ENCODE assay signal across 9 cellular contexts in genomic region chr4:6221851-6222760, GRCh38. TPM values are rescaled to one million over a fixed set of nuclear protein-coding genes. Genes with fewer than 3 reads are reported as not detected.
DNase-seq lines count a peak whose midpoint lies in the region; ATAC-seq, FAIRE-seq and TF ChIP-seq lines count a peak whose summit lies in the region.
"Had no signal": no experiment of that assay in that cellular context is flagged by ENCODE, and none has a peak within 500 bp of the region (broad histone marks: within the 10 kb centered on the region; RNA-seq: fewer than 3 reads in every experiment).

No MANE protein-coding gene starts in this region.

- H3K9me3 ChIP-seq in HepG2 (ENCODE audit: low read length): no peaks in the 10 kb centered on the region
- peaks cover 4% of the 10 kb centered on the region for H3K9me3 ChIP-seq in thoracic aorta

- no peaks in the 10 kb centered on the region for H3K79me2 ChIP-seq in HepG2 (ENCODE audit: insufficient read depth, low read length)

- TF ChIP-seq CTCF in HepG2 (CRISPR knock-in tag; IDR thresholded peaks at IDR 0.05) (no peak), thoracic aorta (IDR thresholded peaks at IDR 0.05) (no peak)

- H4K20me1 ChIP-seq in HepG2 (ENCODE audit: insufficient read depth, low read length): no peaks in the 10 kb centered on the region

- no peak for TF ChIP-seq POLR2A in HepG2 (IDR thresholded peaks at IDR 0.05; ENCODE audit: insufficient read depth in 1 of 2, low read depth in 2 of 2, low read length in 2 of 2)

- peak; percentile 80 for ATAC-seq in central memory CD8-positive, alpha-beta T cell (replicated peaks; ENCODE audit: extremely low read depth, poor library complexity, severe bottlenecking)
- no peak for ATAC-seq in HepG2
- ATAC-seq in thoracic aorta (ENCODE audit: insufficient number of reproducible peaks, low FRiP score, low read depth): no peak
- ATAC-seq in HG02588 (IDR thresholded peaks at IDR 0.05; ENCODE audit: unreplicated experiment): no peak
- ATAC-seq in GM21526 (IDR thresholded peaks at IDR 0.05; ENCODE audit: low FRiP score, unreplicated experiment): no peak
- ATAC-seq in GM19351 (IDR thresholded peaks at IDR 0.05; ENCODE audit: unreplicated experiment): no peak

- no peak overlapping the region for H3K4me2 ChIP-seq in HepG2 (ENCODE audit: low read depth, low read length)

- intact Hi-C loops in HepG2 (cut with micrococcal nuclease; ENCODE audit: unreplicated experiment): no loop called here

- H3K4me3 Mint-ChIP-seq in central memory CD8-positive, alpha-beta T cell: peak overlapping the region; percentile 53

- no peak for TF ChIP-seq RAD21 in HepG2 (CRISPR knock-in tag; IDR thresholded peaks at IDR 0.05)

- DNase-seq in Ammon's horn (ENCODE audit: low spot score) (peak; percentile 87), NCI-H1092 treated with DMSO at 0.1 percent for 48 hours (lab: John Stamatoyannopoulos, UW) (peak; percentile 58), HepG2 (ENCODE audit: low spot score) (no peak), thoracic aorta (ENCODE audit: low spot score) (no peak)
- DNase-seq in central memory CD8-positive, alpha-beta T cell (ENCODE audit: low spot score in 2 of 2): peak in 1 of 2 donors; percentile 30

- no peak for FAIRE-seq in HepG2 (lab: Jason Lieb, UNC)
- FAIRE-seq: TTC549 had no signal

- 47% methylated on average over 21 of the region's 84 CpGs for WGBS in HepG2 (ENCODE audit: low lambda C conversion rate)

- H2AFZ ChIP-seq in HepG2 (ENCODE audit: low read length): no peak overlapping the region

- no peak overlapping the region for H3K9ac ChIP-seq in HepG2 (ENCODE audit: insufficient read depth, low read depth, low read length)

- no peaks in the 10 kb centered on the region for H3K4me1 Mint-ChIP-seq in central memory CD8-positive, alpha-beta T cell

- H3K36me3 Mint-ChIP-seq in central memory CD8-positive, alpha-beta T cell (ENCODE audit: insufficient read depth): peaks cover 1% of the 10 kb centered on the region

- TF ChIP-seq EP300 in HepG2 (IDR thresholded peaks at IDR 0.05; ENCODE audit: low read depth in 2 of 2, low read length in 2 of 2): no peak
- TF ChIP-seq EP300 in HepG2 (CRISPR knock-in tag; IDR thresholded peaks at IDR 0.05; ENCODE audit: borderline replicate concordance): no peak

- H3K9me3 Mint-ChIP-seq in central memory CD8-positive, alpha-beta T cell: no peaks in the 10 kb centered on the region

- no peaks in the 10 kb centered on the region for H3K4me1 ChIP-seq in HepG2 (ENCODE audit: insufficient read depth, low read length)
- H3K4me1 ChIP-seq in thoracic aorta (ENCODE audit: control insufficient read depth in 1 of 2, low read depth in 2 of 2): no peaks in the 10 kb centered on the region

- H3K4me3 ChIP-seq in HepG2 (replicated peaks in 1 of 3; ENCODE audit: insufficient read depth in 1 of 3, low read depth in 2 of 3, low read length in 3 of 3): no peak overlapping the region
- peak overlapping the region; percentile 33 for H3K4me3 ChIP-seq in thoracic aorta

- H3K27ac ChIP-seq in HepG2 (ENCODE audit: extremely low read length, insufficient read depth, low read length) (no peak overlapping the region), thoracic aorta (no peak overlapping the region)

- CTCF ChIA-PET in HepG2 (lab: Yijun Ruan, JAX; ENCODE audit: low intra/inter-chr PET ratio, low total read pairs): no interaction called here

- H3K36me3 ChIP-seq in HepG2 (replicated peaks in 1 of 2; ENCODE audit: control insufficient read depth in 1 of 2, insufficient read depth in 2 of 2, low read length in 2 of 2) (no peaks in the 10 kb centered on the region), thoracic aorta (no peaks in the 10 kb centered on the region)

- H3K27me3 Mint-ChIP-seq in central memory CD8-positive, alpha-beta T cell: peaks cover 14% of the 10 kb centered on the region

- no TSS peak for BruUV-seq in HepG2 (replicated peaks; lab: Mats Ljungman, UMichigan)

- H3K27ac Mint-ChIP-seq in central memory CD8-positive, alpha-beta T cell (ENCODE audit: low read depth): no peak overlapping the region

- POLR2A ChIA-PET in HepG2 (lab: Yijun Ruan, JAX): no interaction called here

- H3K27me3 ChIP-seq in HepG2 (ENCODE audit: control insufficient read depth in 1 of 2, insufficient read depth in 2 of 2, low read length in 2 of 2) (0 out of 5 replicates have a peak, but pooled peaks cover under 1 to 3% of the 10 kb centered on the region in 2 experiments), thoracic aorta (replicated peaks; ENCODE audit: insufficient read depth) (peaks cover 9% of the 10 kb centered on the region)

- in situ Hi-C loops in HepG2 (cut with HindIII; ENCODE audit: extremely low pct_ligation_motif_present, low pct_unique_long_range_greater_than_20kb): no loop called here

RNA-seq across cellular contexts. Expression of gene JAKMIP1, which starts 21.8 kb away (rescaled TPM):
- not detected in 2 replicates for total RNA-seq in HepG2 (2016; rRNA removed; fragmentation: Illumina TruSeq; extraction: Trizol)
- total RNA-seq in HepG2 (2016; cell fraction: cytosol; rRNA removed; fragmentation: Illumina TruSeq; extraction: Trizol; ENCODE audit: low read depth): not detected in 2 replicates
- not detected in 2 replicates for total RNA-seq in HepG2 (2016; cell fraction: insoluble cytoplasmic fraction; rRNA removed; fragmentation: Illumina TruSeq; extraction: Trizol)
- total RNA-seq in HepG2 (2016; cell fraction: membrane; rRNA removed; fragmentation: Illumina TruSeq; extraction: Trizol): not detected in 2 replicates
- not detected in 2 replicates for total RNA-seq in HepG2 (2016; cell fraction: nucleus; rRNA removed; fragmentation: Illumina TruSeq; extraction: Trizol)
- not detected in 2 replicates for polyA plus RNA-seq in HepG2 (2011; rRNA removed)
- polyA plus RNA-seq in HepG2 (2011; cell fraction: cytosol; rRNA removed): not detected in 2 replicates
- polyA plus RNA-seq in HepG2 (2011; cell fraction: nucleus; rRNA removed): not detected in 2 replicates
- not detected in 2 replicates for polyA plus RNA-seq in HepG2 (2012)
- polyA plus RNA-seq in HepG2 (2016; cell fraction: cytosol; fragmentation: Illumina TruSeq; extraction: Trizol; ENCODE audit: low read depth): not detected in 2 replicates
- polyA plus RNA-seq in HepG2 (2016; cell fraction: insoluble cytoplasmic fraction; fragmentation: Illumina TruSeq; extraction: Trizol; ENCODE audit: low read depth): not detected in 2 replicates
- not detected in 2 replicates for polyA plus RNA-seq in HepG2 (2016; cell fraction: membrane; fragmentation: Illumina TruSeq; extraction: Trizol; ENCODE audit: low read depth)
- not detected in 2 replicates for polyA plus RNA-seq in HepG2 (2016; cell fraction: nucleus; fragmentation: Illumina TruSeq; extraction: Trizol; ENCODE audit: insufficient read depth, low read depth)
- not detected in 2 replicates for polyA minus RNA-seq in HepG2 (2011; rRNA and poly(A)+ RNA removed; ENCODE audit: low replicate concordance)
- polyA minus RNA-seq in HepG2 (2011; cell fraction: cytosol; rRNA and poly(A)+ RNA removed): not detected in 2 replicates
- polyA minus RNA-seq in HepG2 (2011; cell fraction: nucleus; rRNA and poly(A)+ RNA removed): not detected in 2 replicates
- total RNA-seq in thoracic aorta: under 1 TPM; 0.28 to 0.81 TPM

RNA-seq across cellular contexts. Expression of gene WFS1, which starts 47.5 kb away (rescaled TPM):
- total RNA-seq in HepG2 (2016; rRNA removed; fragmentation: Illumina TruSeq; extraction: Trizol) (19.8 and 39.1 TPM in 2 replicates), thoracic aorta (100 to 1,000 TPM in 1 of 2 donors, 10 to 100 TPM in 1; 77.9 to 131 TPM)
- 3.7 and 4.2 TPM in 2 replicates for total RNA-seq in HepG2 (2016; cell fraction: cytosol; rRNA removed; fragmentation: Illumina TruSeq; extraction: Trizol; ENCODE audit: low read depth)
- total RNA-seq in HepG2 (2016; cell fraction: insoluble cytoplasmic fraction; rRNA removed; fragmentation: Illumina TruSeq; extraction: Trizol): 18.3 and 41.8 TPM in 2 replicates
- 10.5 and 10.8 TPM in 2 replicates for total RNA-seq in HepG2 (2016; cell fraction: membrane; rRNA removed; fragmentation: Illumina TruSeq; extraction: Trizol)
- 47.7 and 59.7 TPM in 2 replicates for total RNA-seq in HepG2 (2016; cell fraction: nucleus; rRNA removed; fragmentation: Illumina TruSeq; extraction: Trizol)
- 42.2 and 49.6 TPM in 2 replicates for polyA plus RNA-seq in HepG2 (2011; rRNA removed)
- polyA plus RNA-seq in HepG2 (2011; cell fraction: cytosol; rRNA removed): 23.5 and 32.3 TPM in 2 replicates
- 121 and 179 TPM in 2 replicates for polyA plus RNA-seq in HepG2 (2011; cell fraction: nucleus; rRNA removed)
- polyA plus RNA-seq in HepG2 (2012): 24.0 and 38.1 TPM in 2 replicates
- polyA plus RNA-seq in HepG2 (2016; cell fraction: cytosol; fragmentation: Illumina TruSeq; extraction: Trizol; ENCODE audit: low read depth): 3.2 and 3.4 TPM in 2 replicates
- polyA plus RNA-seq in HepG2 (2016; cell fraction: insoluble cytoplasmic fraction; fragmentation: Illumina TruSeq; extraction: Trizol; ENCODE audit: low read depth): 16.0 and 21.6 TPM in 2 replicates
- 4.5 and 5.6 TPM in 2 replicates for polyA plus RNA-seq in HepG2 (2016; cell fraction: membrane; fragmentation: Illumina TruSeq; extraction: Trizol; ENCODE audit: low read depth)
- 86.7 and 90.9 TPM in 2 replicates for polyA plus RNA-seq in HepG2 (2016; cell fraction: nucleus; fragmentation: Illumina TruSeq; extraction: Trizol; ENCODE audit: insufficient read depth, low read depth)
- polyA minus RNA-seq in HepG2 (2011; rRNA and poly(A)+ RNA removed; ENCODE audit: low replicate concordance): 10.6 and 128 TPM in 2 replicates
- 36.4 and 40.3 TPM in 2 replicates for polyA minus RNA-seq in HepG2 (2011; cell fraction: cytosol; rRNA and poly(A)+ RNA removed)
- polyA minus RNA-seq in HepG2 (2011; cell fraction: nucleus; rRNA and poly(A)+ RNA removed): 19.9 and 27.0 TPM in 2 replicates

Comparison
In these comparisons a context has a peak if more than half of its experiments do, and no peak if none do; other contexts are left out.
1. DNase-seq: peak in Ammon's horn (single experiment) and NCI-H1092 treated with DMSO at 0.1 percent for 48 hours (single experiment); none in HepG2 (single experiment) and thoracic aorta (single experiment).